ENCODE assay signal across 10 cellular contexts in genomic region chr6:87277123-87277522, GRCh38. TPM values are rescaled to one million over a fixed set of nuclear protein-coding genes. Genes with fewer than 3 reads are reported as not detected.
DNase-seq lines count a peak whose midpoint lies in the region; FAIRE-seq and TF ChIP-seq lines count a peak whose summit lies in the region.
"Had no signal": no experiment of that assay in that cellular context is flagged by ENCODE, and none has a peak within 500 bp of the region (broad histone marks: within the 10 kb centered on the region; RNA-seq: fewer than 3 reads in every experiment).

No MANE protein-coding gene starts in this region.

- FAIRE-seq in frontal cortex (lab: Jason Lieb, UNC): no peak

- peaks cover 23% of the 10 kb centered on the region for H3F3A ChIP-seq in GM23248 (ENCODE audit: insufficient read depth)

- H3K27me3 ChIP-seq in GM23248 (replicated peaks; ENCODE audit: insufficient read depth): no peaks in the 10 kb centered on the region
- H3K27me3 ChIP-seq: SJSA1 had no signal

- TF ChIP-seq POLR2A in erythroblast (IDR thresholded peaks at IDR 0.05; ENCODE audit: low read length): no peak

- H4K20me1 ChIP-seq in GM23248 (ENCODE audit: insufficient read depth): no peaks in the 10 kb centered on the region

- no peak overlapping the region for H3K27ac ChIP-seq in GM23248
- H3K27ac ChIP-seq: SJSA1 had no signal

- H3K4me2 ChIP-seq in GM23248 (ENCODE audit: unreplicated experiment): no peak overlapping the region

- no peak overlapping the region for H3K9ac ChIP-seq in GM23248

- no peak overlapping the region for H2AFZ ChIP-seq in GM23248

- no peaks in the 10 kb centered on the region for H3K79me2 ChIP-seq in GM23248 (ENCODE audit: insufficient read depth)

- H3K4me3 ChIP-seq in AG09309 (ENCODE audit: control insufficient read depth, low read depth, low read length): no peak overlapping the region
- H3K4me3 ChIP-seq in GM23248: no peak overlapping the region
- H3K4me3 ChIP-seq: SJSA1 had no signal

- no peaks in the 10 kb centered on the region for H3K9me3 ChIP-seq in GM23248 (ENCODE audit: low read depth)
- H3K9me3 ChIP-seq: SJSA1 had no signal

- DNase-seq in AG09309 (ENCODE audit: low read depth): no peak
- DNase-seq in GM23248: peak; percentile 23
- peak; percentile 26 for DNase-seq in NCI-H748 treated with DMSO at 0.1 percent for 48 hours (lab: John Stamatoyannopoulos, UW)
- peak; percentile 53 to 55 for DNase-seq in erythroblast (lab: John Stamatoyannopoulos, UW)
- DNase-seq in frontal cortex (ENCODE audit: low spot score in 2 of 2): no peak
- no peak for DNase-seq in stimulated activated CD8-positive, alpha-beta memory T cell treated with anti-CD3 and anti-CD28 coated beads, Interleukin-4, amount 100 ng/mL, for 48 hours
- no peak for DNase-seq in NCI-H128 (lab: John Stamatoyannopoulos, UW; ENCODE audit: unreplicated experiment)
- no peak for DNase-seq in iPS-NIHi7 (ENCODE audit: extremely low spot score)
- DNase-seq: activated naive CD8-positive, alpha-beta T cell treated with anti-CD3 and anti-CD28 coated beads for 36 hours had no signal

- H3K36me3 ChIP-seq in GM23248 (ENCODE audit: low read depth): no peaks in the 10 kb centered on the region
- H3K36me3 ChIP-seq: SJSA1 had no signal

- in situ Hi-C loops in GM23248 (cut with MboI): no loop called here

- no peaks in the 10 kb centered on the region for H3K9me2 ChIP-seq in GM23248 (ENCODE audit: insufficient read depth)

- TF ChIP-seq CTCF in AG09309 (IDR thresholded peaks at IDR 0.05; ENCODE audit: control insufficient read depth, insufficient read depth, low read depth, low read length, missing control alignments): peak; percentile 23

- H3K4me1 ChIP-seq in GM23248 (ENCODE audit: insufficient read depth): peaks cover 13% of the 10 kb centered on the region; the same call in 1 of the 2 replicates

RNA-seq across cellular contexts. Expression of gene SMIM8, which starts 45.3 kb away (rescaled TPM):
- 2.0 and 2.4 TPM in 2 replicates for total RNA-seq in GM23248 (2014; rRNA removed; shearing (Covaris generic))
- 7.2 and 8.7 TPM in 2 replicates for polyA plus RNA-seq in GM23248 (2016; fragmentation: Nextera tagmentation; extraction: Ambion mirVana)
- 29.8 TPM for total RNA-seq in frontal cortex

RNA-seq across cellular contexts. Expression of gene GJB7, which starts 52.0 kb away (rescaled TPM):
- total RNA-seq in GM23248 (2014; rRNA removed; shearing (Covaris generic)): not detected in 2 replicates
- 0.08 and 0.23 TPM in 2 replicates for polyA plus RNA-seq in GM23248 (2016; fragmentation: Nextera tagmentation; extraction: Ambion mirVana)
- not detected for total RNA-seq in frontal cortex
- total RNA-seq: activated naive CD8-positive, alpha-beta T cell treated with anti-CD3 and anti-CD28 coated beads for 36 hours; SJSA1 had no signal

Comparison
In these comparisons a context has a peak if more than half of its experiments do, and no peak if none do; other contexts are left out.
1. DNase-seq: peak in GM23248 (single experiment), NCI-H748 treated with DMSO at 0.1 percent for 48 hours (single experiment) and erythroblast (2 of 2); none in AG09309 (single experiment), frontal cortex (0 of 2), stimulated activated CD8-positive, alpha-beta memory T cell treated with anti-CD3 and anti-CD28 coated beads, Interleukin-4, amount 100 ng/mL, for 48 hours (single experiment), NCI-H128 (single experiment) and iPS-NIHi7 (single experiment).